ENCODE assay signal across 14 cellular contexts in the genomic region with DNA sequence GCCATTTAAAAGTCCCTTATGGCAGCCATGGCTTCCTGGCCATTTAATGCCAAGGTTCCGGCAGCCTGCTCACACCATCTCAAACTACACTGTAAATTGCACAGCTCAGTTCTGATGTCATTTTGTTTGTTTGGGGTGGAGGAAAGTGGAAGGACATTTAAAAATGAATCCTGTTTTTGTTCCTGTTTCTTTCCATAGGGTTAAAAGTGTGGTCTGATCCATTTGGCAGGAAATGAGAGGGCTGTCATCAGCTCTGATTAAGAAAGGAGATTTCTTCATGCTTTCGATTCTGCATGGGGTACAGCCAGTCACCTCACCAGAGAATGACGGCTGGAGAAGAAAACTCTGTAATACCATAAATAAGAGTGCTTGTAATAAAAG. TPM values are rescaled to one million over a fixed set of nuclear protein-coding genes. Genes with fewer than 3 reads are reported as not detected.
DNase-seq lines count a peak whose midpoint lies in the region; ATAC-seq and TF ChIP-seq lines count a peak whose summit lies in the region.
"Had no signal": no experiment of that assay in that cellular context is flagged by ENCODE, and none has a peak within 500 bp of the region (broad histone marks: within the 10 kb centered on the region; RNA-seq: fewer than 3 reads in every experiment).

No MANE protein-coding gene starts in this region.

- no peaks in the 10 kb centered on the region for H3K27me3 ChIP-seq in CD8-positive, alpha-beta T cell (ENCODE audit: insufficient read depth, low read length)
- H3K27me3 ChIP-seq in HAP-1 (ENCODE audit: low read depth), result no peaks in the 10 kb centered on the region
- H3K27me3 ChIP-seq in esophagus muscularis mucosa, result no peaks in the 10 kb centered on the region
- H3K27me3 ChIP-seq: colonic mucosa had no signal

- ATAC-seq in CD8-positive, alpha-beta T cell, result no peak
- no peak for ATAC-seq in GM21723 (IDR thresholded peaks at IDR 0.05; ENCODE audit: unreplicated experiment)
- ATAC-seq: HCT116 had no signal

- DNase-seq in CD8-positive, alpha-beta T cell, result no peak
- peak; percentile 78 for DNase-seq in NOMO-1 treated with DMSO at 0.1 percent for 48 hours (lab: John Stamatoyannopoulos, UW; ENCODE audit: unreplicated experiment)
- peak; percentile 48 for DNase-seq in epithelial cell of esophagus (ENCODE audit: low read depth)
- no peak for DNase-seq in HAP-1 (ENCODE audit: low spot score in 2 of 2)
- DNase-seq in esophagus muscularis mucosa (ENCODE audit: extremely low spot score), result no peak
- DNase-seq in chondrocyte (ENCODE audit: low spot score), result no peak
- DNase-seq: Calu3, colonic mucosa, SK-N-SH had no signal

- H3K27ac ChIP-seq in CD8-positive, alpha-beta T cell (ENCODE audit: low read depth, low read length), result no peak overlapping the region
- peak overlapping the region in 2 of 4 donors; percentile 18 to 40 for H3K27ac ChIP-seq in esophagus muscularis mucosa (replicated peaks in 1 of 4)
- H3K27ac ChIP-seq: colonic mucosa, HL-60, parathyroid adenoma had no signal

- no peaks in the 10 kb centered on the region for H3K9me3 ChIP-seq in CD8-positive, alpha-beta T cell (ENCODE audit: low read length)
- H3K9me3 ChIP-seq in HAP-1 (no peaks in the 10 kb centered on the region), esophagus muscularis mucosa (no peaks in the 10 kb centered on the region)
- H3K9me3 ChIP-seq: colonic mucosa, SK-N-SH had no signal

- TF ChIP-seq CTCF in CD8-positive, alpha-beta T cell (IDR thresholded peaks at IDR 0.05), result no peak
- TF ChIP-seq CTCF in epithelial cell of esophagus (IDR thresholded peaks at IDR 0.05; ENCODE audit: insufficient read depth, low read depth, low read length, missing control alignments) (no peak), nephron (IDR thresholded peaks at IDR 0.05; ENCODE audit: unreplicated experiment in 3 of 3) (no peak), esophagus muscularis mucosa (IDR thresholded peaks at IDR 0.05) (no peak), chondrocyte (IDR thresholded peaks at IDR 0.05) (no peak)

- no peaks in the 10 kb centered on the region for H3K36me3 ChIP-seq in CD8-positive, alpha-beta T cell (ENCODE audit: insufficient read depth, low read length)
- no peaks in the 10 kb centered on the region for H3K36me3 ChIP-seq in HAP-1 (replicated peaks)
- peaks cover 0 to 11% (median 2%) of the 10 kb centered on the region in 4 donors for H3K36me3 ChIP-seq in esophagus muscularis mucosa
- H3K36me3 ChIP-seq: colonic mucosa had no signal

- no peak overlapping the region for H3K4me3 ChIP-seq in CD8-positive, alpha-beta T cell (ENCODE audit: low read depth, low read length)
- H3K4me3 ChIP-seq in epithelial cell of esophagus (ENCODE audit: low read length) (no peak overlapping the region), HAP-1 (no peak overlapping the region), esophagus muscularis mucosa (no peak overlapping the region)
- H3K4me3 ChIP-seq: colonic mucosa had no signal

- TF ChIP-seq POLR2A in esophagus muscularis mucosa (IDR thresholded peaks at IDR 0.05; ENCODE audit: low read depth), result no peak

- POLR2A ChIA-PET in CD8-positive, alpha-beta T cell (lab: Charles Lee), result interaction anchor here (1.0 to 1.5 kb wide), 3 partner anchors 14 to 87 kb away, joined by 3 to 6 read pairs (median 3); no protein-coding TSS in a partner anchor

- TF ChIP-seq EP300 in esophagus muscularis mucosa (IDR thresholded peaks at IDR 0.05), result no peak

- no peaks in the 10 kb centered on the region for H3K9me3 Mint-ChIP-seq in CD8-positive, alpha-beta T cell
- H3K9me3 Mint-ChIP-seq in nephron, result no peaks in the 10 kb centered on the region
- H3K9me3 Mint-ChIP-seq in chondrocyte (ENCODE audit: low read depth), result no peaks in the 10 kb centered on the region

- no peaks in the 10 kb centered on the region for H3K4me1 ChIP-seq in CD8-positive, alpha-beta T cell (ENCODE audit: insufficient read depth, low read length)
- H3K4me1 ChIP-seq in HAP-1 (peaks cover 4% of the 10 kb centered on the region), esophagus muscularis mucosa (peaks cover 0 to 14% (median 1%) of the 10 kb centered on the region in 4 donors)
- H3K4me1 ChIP-seq: colonic mucosa, parathyroid adenoma had no signal

- intact Hi-C loops in CD8-positive, alpha-beta T cell (cut with DNase I, micrococcal nuclease), result loop anchor here in 1 of 2 experiments (2.0 kb wide), 1 partner anchor 482 kb away; no protein-coding TSS in a partner anchor
- intact Hi-C loops in esophagus muscularis mucosa (cut with DNase I), result no loop called here

- peaks cover 5% of the 10 kb centered on the region for H3K4me1 Mint-ChIP-seq in CD8-positive, alpha-beta T cell (ENCODE audit: low read depth)
- H3K4me1 Mint-ChIP-seq in nephron, result peaks cover 21% of the 10 kb centered on the region
- H3K4me1 Mint-ChIP-seq in chondrocyte (ENCODE audit: low read depth), result peaks cover 6% of the 10 kb centered on the region

- H3K27ac Mint-ChIP-seq in CD8-positive, alpha-beta T cell, result peak overlapping the region; percentile 27
- H3K27ac Mint-ChIP-seq in nephron (peak overlapping the region in 2 of 3 experiments; percentile 28 to 45), chondrocyte (ENCODE audit: unreplicated experiment) (no peak overlapping the region)

- WGBS in esophagus muscularis mucosa, result 58% methylated on average over 3 of the region's 3 CpGs

- no peaks in the 10 kb centered on the region for H3K27me3 Mint-ChIP-seq in CD8-positive, alpha-beta T cell (ENCODE audit: low read depth)
- H3K27me3 Mint-ChIP-seq in nephron (ENCODE audit: low read depth), result no peaks in the 10 kb centered on the region
- H3K27me3 Mint-ChIP-seq in chondrocyte (ENCODE audit: low read depth), result no peaks in the 10 kb centered on the region

- H3K36me3 Mint-ChIP-seq in CD8-positive, alpha-beta T cell, result peaks cover 27% of the 10 kb centered on the region
- peaks cover 9% of the 10 kb centered on the region for H3K36me3 Mint-ChIP-seq in nephron (ENCODE audit: low read depth)
- peaks cover 3% of the 10 kb centered on the region for H3K36me3 Mint-ChIP-seq in chondrocyte (ENCODE audit: low read depth)

- in situ Hi-C loops in HAP-1 (cut with MboI; ENCODE audit: low sequenced_read_pairs), result no loop called here

- CTCF ChIA-PET in CD8-positive, alpha-beta T cell (lab: Charles Lee), result interaction anchor here (1.2 kb wide), 1 partner anchor 16 kb away, joined by 3 read pairs; no protein-coding TSS in a partner anchor

- no peak overlapping the region for H3K4me3 Mint-ChIP-seq in CD8-positive, alpha-beta T cell
- H3K4me3 Mint-ChIP-seq in nephron (no peak overlapping the region), chondrocyte (ENCODE audit: unreplicated experiment) (no peak overlapping the region)

RNA-seq across cellular contexts. Expression of gene SMIM20, which starts 14.9 kb away (rescaled TPM):
- total RNA-seq in CD8-positive, alpha-beta T cell, result 1 to 10 TPM; 7.5 to 9.8 TPM
- total RNA-seq in esophagus muscularis mucosa (10 to 100 TPM; 24.0 to 33.2 (median 26.9) TPM), chondrocyte (18.4 to 23.1 TPM (median 19.7 TPM) in 3 replicates)

Comparison
In these comparisons a context has a peak if more than half of its experiments do, and no peak if none do; other contexts are left out.
1. DNase-seq: peak in NOMO-1 treated with DMSO at 0.1 percent for 48 hours (single experiment) and epithelial cell of esophagus (single experiment); none in CD8-positive, alpha-beta T cell (0 of 7), HAP-1 (0 of 2), esophagus muscularis mucosa (single experiment) and chondrocyte (single experiment).